In the genomic region with DNA sequence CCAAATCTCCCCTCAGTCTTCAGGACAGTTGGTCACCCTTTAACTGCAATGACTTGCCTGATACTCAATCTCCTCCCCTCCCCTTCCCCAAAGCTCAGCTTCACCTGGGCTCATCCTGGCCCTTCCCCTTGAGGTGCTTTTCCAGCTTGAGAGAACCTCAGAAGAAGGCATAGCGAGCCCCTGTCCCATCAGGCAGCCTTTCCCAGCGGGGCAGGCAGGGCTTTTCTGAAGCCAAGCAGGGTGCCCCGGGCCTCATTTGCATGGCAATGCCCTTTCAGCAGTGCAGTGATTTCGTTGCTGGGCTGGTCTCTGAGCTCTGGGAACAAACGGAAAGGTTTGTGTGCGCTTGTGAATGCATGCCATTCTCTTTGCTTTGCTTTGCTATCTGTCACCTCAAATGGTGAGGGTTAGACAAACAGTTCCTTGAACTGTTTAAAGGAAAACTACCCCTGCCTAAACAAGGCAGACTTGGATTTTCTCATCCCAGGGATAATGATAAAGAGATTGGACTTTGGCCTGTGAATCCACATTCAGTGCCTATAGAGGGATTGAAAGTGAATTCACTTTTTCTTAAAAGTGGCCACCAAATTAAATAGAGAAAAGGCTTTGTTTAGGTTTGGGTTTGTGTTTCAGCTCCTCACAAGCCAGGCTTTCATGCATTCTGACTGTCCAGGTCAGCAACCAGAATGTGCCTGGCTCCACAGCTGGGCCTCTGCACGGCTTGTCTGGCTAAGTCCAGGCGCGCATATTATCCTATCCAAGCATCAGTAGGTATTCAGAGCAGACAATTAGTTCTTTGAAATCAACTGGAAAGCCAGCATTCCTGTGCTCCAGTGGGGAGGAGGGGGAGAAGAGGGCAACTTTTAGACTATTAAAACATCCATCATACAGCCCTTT, we compare ENCODE assay signal across 14 cellular contexts.
DNase-seq lines count a peak whose midpoint lies in the region; ATAC-seq and TF ChIP-seq lines count a peak whose summit lies in the region.
"Had no signal": no experiment of that assay in that cellular context is flagged by ENCODE, and none has a peak within 500 bp of the region (broad histone marks: within the 10 kb centered on the region; RNA-seq: fewer than 3 reads in every experiment).

No MANE protein-coding gene starts in this region.

- no peak overlapping the region for H3K27ac Mint-ChIP-seq in T-helper 17 cell
- H3K27ac Mint-ChIP-seq in activated naive CD4-positive, alpha-beta T cell treated with anti-CD3 and anti-CD28 coated beads, Interleukin-2, amount 10 ng/mL, durations not matched to agents 7 days and 5 days = no peak overlapping the region
- H3K27ac Mint-ChIP-seq: CD4-positive, alpha-beta memory T cell; memory B cell had no signal

- TF ChIP-seq CTCF in HEK293 (tag by site-specific recombination; IDR thresholded peaks at IDR 0.05) (no peak), GM10266 (IDR thresholded peaks at IDR 0.05; ENCODE audit: control insufficient read depth, insufficient read depth, low read depth, missing control alignments) (no peak)

- H3K27me3 ChIP-seq in iPS-20b (ENCODE audit: insufficient read depth, low read length) = no peaks in the 10 kb centered on the region
- H3K27me3 ChIP-seq: foreskin keratinocyte had no signal

- POLR2A ChIA-PET in HEK293 (lab: Yijun Ruan, JAX) = no interaction called here

- no peak overlapping the region for H3K4me3 ChIP-seq in HEK293 (ENCODE audit: low read depth, low read length)
- peak overlapping the region; percentile 31 for H3K4me3 ChIP-seq in iPS-20b (ENCODE audit: low read length)
- H3K4me3 ChIP-seq: PC-9 had no signal

- CTCF ChIA-PET in HEK293 (lab: Yijun Ruan, JAX) = interaction anchor here (0.9 kb wide), 1 partner anchor 10 kb away, joined by 3 read pairs; no protein-coding TSS in a partner anchor
- CTCF ChIA-PET in activated naive CD4-positive, alpha-beta T cell treated with anti-CD3 and anti-CD28 coated beads, Interleukin-2, amount 10 ng/mL, durations not matched to agents 7 days and 5 days (lab: Charles Lee) = no interaction called here

- H3K27ac ChIP-seq in HEK293 (ENCODE audit: extremely low read depth, low read depth, low read length) (no peak overlapping the region; the same call in 1 of the 2 replicates), angular gyrus (ENCODE audit: low read depth, low read length) (peak overlapping the region; percentile 57), iPS-20b (ENCODE audit: low read length) (peak overlapping the region; percentile 67)
- H3K27ac ChIP-seq: foreskin keratinocyte, PC-9 had no signal

- peak overlapping the region; percentile 44 for H3K9ac ChIP-seq in iPS-20b (ENCODE audit: low read depth, low read length)

- H3K4me1 ChIP-seq in HEK293 (ENCODE audit: control insufficient read depth, insufficient read depth, low read length) (peaks cover 9% of the 10 kb centered on the region), iPS-20b (ENCODE audit: insufficient read depth, low read length) (peaks cover 32% of the 10 kb centered on the region)
- H3K4me1 ChIP-seq: foreskin keratinocyte had no signal

- H3K4me1 Mint-ChIP-seq in T-helper 17 cell = peaks cover 14% of the 10 kb centered on the region
- H3K4me1 Mint-ChIP-seq in activated naive CD4-positive, alpha-beta T cell treated with anti-CD3 and anti-CD28 coated beads, Interleukin-2, amount 10 ng/mL, durations not matched to agents 7 days and 5 days = peaks cover 19% of the 10 kb centered on the region

- no peak overlapping the region for H3K4me3 Mint-ChIP-seq in T-helper 17 cell
- H3K4me3 Mint-ChIP-seq in activated naive CD4-positive, alpha-beta T cell treated with anti-CD3 and anti-CD28 coated beads, Interleukin-2, amount 10 ng/mL, durations not matched to agents 7 days and 5 days = no peak overlapping the region
- H3K4me3 Mint-ChIP-seq: CD4-positive, alpha-beta memory T cell; memory B cell had no signal

- H3K36me3 Mint-ChIP-seq in T-helper 17 cell (ENCODE audit: low read depth) = no peaks in the 10 kb centered on the region
- H3K36me3 Mint-ChIP-seq in activated naive CD4-positive, alpha-beta T cell treated with anti-CD3 and anti-CD28 coated beads, Interleukin-2, amount 10 ng/mL, durations not matched to agents 7 days and 5 days = no peaks in the 10 kb centered on the region
- H3K36me3 Mint-ChIP-seq: CD4-positive, alpha-beta memory T cell; memory B cell had no signal

- no peaks in the 10 kb centered on the region for H3K36me3 ChIP-seq in HEK293 (ENCODE audit: control insufficient read depth in 2 of 2, insufficient read depth in 1 of 2, low read length in 2 of 2)
- H3K36me3 ChIP-seq in iPS-20b (ENCODE audit: insufficient read depth, low read depth, low read length) = no peaks in the 10 kb centered on the region

- no peak for ATAC-seq in T-helper 17 cell
- no peak for ATAC-seq in GM21619 (IDR thresholded peaks at IDR 0.05; ENCODE audit: unreplicated experiment)
- ATAC-seq: foreskin keratinocyte had no signal

- H3K27me3 Mint-ChIP-seq in T-helper 17 cell = peaks cover 4% of the 10 kb centered on the region
- no peaks in the 10 kb centered on the region for H3K27me3 Mint-ChIP-seq in activated naive CD4-positive, alpha-beta T cell treated with anti-CD3 and anti-CD28 coated beads, Interleukin-2, amount 10 ng/mL, durations not matched to agents 7 days and 5 days
- H3K27me3 Mint-ChIP-seq: CD4-positive, alpha-beta memory T cell; memory B cell had no signal

- H3K9me3 ChIP-seq in HEK293 (ENCODE audit: control insufficient read depth, insufficient read depth, low read depth, low read length) (no peaks in the 10 kb centered on the region), iPS-20b (ENCODE audit: insufficient read depth, low read depth, low read length) (no peaks in the 10 kb centered on the region; the same call in 1 of the 2 replicates), T-helper 17 cell (ENCODE audit: control insufficient read depth, low read length, poor library complexity, severe bottlenecking) (no peaks in the 10 kb centered on the region)

- peaks cover 3% of the 10 kb centered on the region for H3K9me3 Mint-ChIP-seq in activated naive CD4-positive, alpha-beta T cell treated with anti-CD3 and anti-CD28 coated beads, Interleukin-2, amount 10 ng/mL, durations not matched to agents 7 days and 5 days
- H3K9me3 Mint-ChIP-seq: CD4-positive, alpha-beta memory T cell; memory B cell had no signal

- DNase-seq in pons (ENCODE audit: low spot score) (peak; percentile 84), T-helper 17 cell (no peak), GM10266 (ENCODE audit: extremely low spot score) (no peak)
- no peak for DNase-seq in activated naive CD4-positive, alpha-beta T cell treated with anti-CD3 and anti-CD28 coated beads, Interleukin-2, amount 10 ng/mL, durations not matched to agents 7 days and 5 days
- DNase-seq: activated naive CD4-positive, alpha-beta T cell treated with anti-CD3 and anti-CD28 coated beads, Interleukin-2, amount 50 U/mL, for 16 hours; CD4-positive, alpha-beta memory T cell; PC-9; T1000 had no signal

TF ChIP-seq in HEK293, 187 proteins besides CTCF, POLR2A, EP300 and RAD21:
- TF ChIP-seq ZNF292 (tag by site-specific recombination; IDR thresholded peaks at IDR 0.05; ENCODE audit: borderline replicate concordance, low read depth) (no peak), ZNF561 (tag by site-specific recombination; IDR thresholded peaks at IDR 0.05; ENCODE audit: borderline replicate concordance) (peak; percentile 98), ZBTB17 (tag by site-specific recombination; IDR thresholded peaks at IDR 0.05) (peak; percentile 29; the same call in 1 of the 2 replicates), ZNF555 (tag by site-specific recombination; conservative IDR thresholded peaks at IDR 0.05) (no peak), PRDM1 (tag by site-specific recombination; IDR thresholded peaks at IDR 0.05) (peak; percentile 62), ZNF48 (tag by site-specific recombination; IDR thresholded peaks at IDR 0.05) (no peak), ZNF623 (tag by site-specific recombination; IDR thresholded peaks at IDR 0.05) (no peak), ZNF223 (tag by site-specific recombination; IDR thresholded peaks at IDR 0.05) (no peak)
- TF ChIP-seq, protein P1, sequence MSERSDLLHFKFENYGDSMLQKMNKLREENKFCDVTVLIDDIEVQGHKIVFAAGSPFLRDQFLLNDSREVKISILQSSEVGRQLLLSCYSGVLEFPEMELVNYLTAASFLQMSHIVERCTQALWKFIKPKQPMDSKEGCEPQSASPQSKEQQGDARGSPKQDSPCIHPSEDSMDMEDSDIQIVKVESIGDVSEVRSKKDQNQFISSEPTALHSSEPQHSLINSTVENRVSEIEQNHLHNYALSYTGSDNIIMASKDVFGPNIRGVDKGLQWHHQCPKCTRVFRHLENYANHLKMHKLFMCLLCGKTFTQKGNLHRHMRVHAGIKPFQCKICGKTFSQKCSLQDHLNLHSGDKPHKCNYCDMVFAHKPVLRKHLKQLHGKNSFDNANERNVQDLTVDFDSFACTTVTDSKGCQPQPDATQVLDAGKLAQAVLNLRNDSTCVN (tag by site-specific recombination; optimal IDR thresholded peaks at IDR 0.05) = no peak
